Comparison of ENCODE assay signal across 1 cellular context in the genomic region with DNA sequence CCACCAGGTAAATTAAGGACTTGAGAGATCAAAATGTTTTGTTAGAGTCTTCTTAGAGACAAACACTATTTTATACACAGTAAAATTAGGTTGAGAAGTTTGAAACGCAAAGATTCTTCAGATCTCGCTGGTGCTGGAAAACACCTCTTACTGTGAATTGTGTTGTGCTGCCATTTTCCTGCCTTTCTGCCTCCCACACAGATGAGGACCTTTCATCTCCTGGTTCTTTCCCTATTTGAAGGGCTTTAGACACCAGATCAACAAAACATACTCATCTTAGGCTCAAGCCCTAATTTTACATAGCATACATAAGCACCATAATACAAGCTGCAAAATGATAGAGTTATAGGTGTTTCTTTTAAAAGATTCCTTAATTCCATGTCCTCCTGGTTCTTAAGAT.
TF ChIP-seq lines count a peak whose summit lies in the region.

No MANE protein-coding gene starts in this region.

TF ChIP-seq in HepG2, 621 proteins besides CTCF, POLR2A, EP300 and RAD21:
- no peak for TF ChIP-seq MZF1 (CRISPR knock-in tag; IDR thresholded peaks at IDR 0.05; ENCODE audit: borderline replicate concordance)
- no peak for TF ChIP-seq ZNF30 (CRISPR knock-in tag; IDR thresholded peaks at IDR 0.05)
- no peak for TF ChIP-seq ZEB1 (IDR thresholded peaks at IDR 0.05; ENCODE audit: insufficient replicate concordance, low read depth)
- TF ChIP-seq SSRP1 (CRISPR knock-in tag; IDR thresholded peaks at IDR 0.05): 0 out of 2 replicates have a peak, but pooled peaks have one; percentile 51
- no peak for TF ChIP-seq GATA4 (IDR thresholded peaks at IDR 0.05; ENCODE audit: borderline replicate concordance, low read depth)
- TF ChIP-seq, protein P1, sequence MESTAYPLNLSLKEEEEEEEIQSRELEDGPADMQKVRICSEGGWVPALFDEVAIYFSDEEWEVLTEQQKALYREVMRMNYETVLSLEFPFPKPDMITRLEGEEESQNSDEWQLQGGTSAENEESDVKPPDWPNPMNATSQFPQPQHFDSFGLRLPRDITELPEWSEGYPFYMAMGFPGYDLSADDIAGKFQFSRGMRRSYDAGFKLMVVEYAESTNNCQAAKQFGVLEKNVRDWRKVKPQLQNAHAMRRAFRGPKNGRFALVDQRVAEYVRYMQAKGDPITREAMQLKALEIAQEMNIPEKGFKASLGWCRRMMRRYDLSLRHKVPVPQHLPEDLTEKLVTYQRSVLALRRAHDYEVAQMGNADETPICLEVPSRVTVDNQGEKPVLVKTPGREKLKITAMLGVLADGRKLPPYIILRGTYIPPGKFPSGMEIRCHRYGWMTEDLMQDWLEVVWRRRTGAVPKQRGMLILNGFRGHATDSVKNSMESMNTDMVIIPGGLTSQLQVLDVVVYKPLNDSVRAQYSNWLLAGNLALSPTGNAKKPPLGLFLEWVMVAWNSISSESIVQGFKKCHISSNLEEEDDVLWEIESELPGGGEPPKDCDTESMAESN (CRISPR knock-in tag; conservative IDR thresholded peaks at IDR 0.05): no peak
- no peak for TF ChIP-seq ZNF616 (CRISPR knock-in tag; IDR thresholded peaks at IDR 0.05; ENCODE audit: low read depth)
- TF ChIP-seq, protein P2, sequence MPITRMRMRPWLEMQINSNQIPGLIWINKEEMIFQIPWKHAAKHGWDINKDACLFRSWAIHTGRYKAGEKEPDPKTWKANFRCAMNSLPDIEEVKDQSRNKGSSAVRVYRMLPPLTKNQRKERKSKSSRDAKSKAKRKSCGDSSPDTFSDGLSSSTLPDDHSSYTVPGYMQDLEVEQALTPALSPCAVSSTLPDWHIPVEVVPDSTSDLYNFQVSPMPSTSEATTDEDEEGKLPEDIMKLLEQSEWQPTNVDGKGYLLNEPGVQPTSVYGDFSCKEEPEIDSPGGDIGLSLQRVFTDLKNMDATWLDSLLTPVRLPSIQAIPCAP (CRISPR knock-in tag; IDR thresholded peaks at IDR 0.05; ENCODE audit: low read depth): no peak
- TF ChIP-seq CSRNP2 (CRISPR knock-in tag; conservative IDR thresholded peaks at IDR 0.05; ENCODE audit: low read depth): no peak
TF ChIP-seq in HepG2: peak in this region for 1.
